ENCODE assay signal across 15 cellular contexts in the genomic region with DNA sequence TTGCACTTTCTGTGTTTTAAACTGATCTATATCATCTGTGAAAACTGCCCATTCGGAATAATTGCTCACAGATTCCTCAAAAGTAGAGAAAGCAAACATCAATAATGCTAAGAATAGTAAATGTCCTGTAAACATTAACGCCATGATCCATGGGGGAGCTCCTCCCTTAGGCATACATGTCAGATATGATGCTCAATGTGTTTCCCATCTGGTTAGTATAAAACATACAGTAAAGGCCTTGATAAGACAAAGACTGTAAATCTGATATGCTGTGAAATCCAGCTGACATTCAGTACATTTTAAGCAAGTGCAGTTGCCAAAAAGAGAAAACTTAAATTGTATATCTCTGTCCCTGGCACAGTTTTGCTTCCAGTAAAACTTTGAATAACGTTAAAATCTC. TPM values are rescaled to one million over a fixed set of nuclear protein-coding genes. Genes with fewer than 3 reads are reported as not detected.
A peak's percentile ranks its signal among the peaks of the same experiment; 100 is the strongest.
DNase-seq lines count a peak whose midpoint lies in the region; ATAC-seq and TF ChIP-seq lines count a peak whose summit lies in the region.
"Had no signal": no experiment of that assay in that cellular context is flagged by ENCODE, and none has a peak within 500 bp of the region (broad histone marks: within the 10 kb centered on the region; RNA-seq: fewer than 3 reads in every experiment).

No MANE protein-coding gene starts in this region.

- TF ChIP-seq CTCF in astrocyte of the cerebellum (IDR thresholded peaks at IDR 0.05; ENCODE audit: low read depth, low read length, missing control alignments), result no peak
- TF ChIP-seq CTCF in thoracic aorta (IDR thresholded peaks at IDR 0.05), result no peak
- no peak for TF ChIP-seq CTCF in OCI-LY7 (conservative IDR thresholded peaks at IDR 0.05; ENCODE audit: low read length)

- CTCF ChIA-PET in OCI-LY7 (lab: Charles Lee; ENCODE audit: unreplicated experiment), result no interaction called here

- H3K79me2 ChIP-seq in OCI-LY7 (ENCODE audit: insufficient read depth, low read depth, low read length), result no peaks in the 10 kb centered on the region

- H3K4me1 ChIP-seq in HUES6 (ENCODE audit: control insufficient read depth, insufficient read depth, low read length), result peaks cover 17% of the 10 kb centered on the region
- peaks cover 7% of the 10 kb centered on the region for H3K4me1 ChIP-seq in iPS-15b (ENCODE audit: control insufficient read depth, insufficient read depth, low read length)
- H3K4me1 ChIP-seq in thoracic aorta (ENCODE audit: control insufficient read depth in 1 of 2, low read depth in 2 of 2), result peaks cover 9 to 21% of the 10 kb centered on the region in 2 donors
- no peaks in the 10 kb centered on the region for H3K4me1 ChIP-seq in OCI-LY7 (ENCODE audit: insufficient read depth, low read length, poor library complexity, severe bottlenecking)

- H3K9me3 ChIP-seq in HUES6 (ENCODE audit: control insufficient read depth, insufficient read depth, low read depth, low read length), result peaks cover 10% of the 10 kb centered on the region; the same call in 1 of the 2 replicates
- no peaks in the 10 kb centered on the region for H3K9me3 ChIP-seq in iPS-15b (ENCODE audit: control insufficient read depth, insufficient read depth, low read length)
- no peaks in the 10 kb centered on the region for H3K9me3 ChIP-seq in thoracic aorta
- H3K9me3 ChIP-seq in OCI-LY7 (ENCODE audit: low read length), result no peaks in the 10 kb centered on the region

- no peak overlapping the region for H2AFZ ChIP-seq in OCI-LY7 (ENCODE audit: low read length)

- no TSS peak for BruUV-seq in OCI-LY7 (replicated peaks; lab: Mats Ljungman, UMichigan)

- intact Hi-C loops in OCI-LY7 (cut with micrococcal nuclease; ENCODE audit: unreplicated experiment), result no loop called here

- POLR2A ChIA-PET in OCI-LY7 (lab: Charles Lee), result interaction anchor here (0.8 kb wide), 1 partner anchor 196 kb away, joined by 3 read pairs; no protein-coding TSS in a partner anchor

- H3K27ac ChIP-seq in HUES6 (ENCODE audit: low read depth, low read length) (no peak overlapping the region), thoracic aorta (no peak overlapping the region), OCI-LY7 (ENCODE audit: low read depth, low read length, poor library complexity, severe bottlenecking) (no peak overlapping the region)
- H3K27ac ChIP-seq: skin epidermis had no signal

- no peaks in the 10 kb centered on the region for H4K20me1 ChIP-seq in OCI-LY7 (ENCODE audit: insufficient read depth, low read length)

- H3K27me3 ChIP-seq in HUES6 (ENCODE audit: control insufficient read depth, insufficient read depth, low read length), result no peaks in the 10 kb centered on the region
- no peaks in the 10 kb centered on the region for H3K27me3 ChIP-seq in iPS-15b (ENCODE audit: control insufficient read depth, insufficient read depth, low read length)
- no peaks in the 10 kb centered on the region for H3K27me3 ChIP-seq in thoracic aorta (replicated peaks; ENCODE audit: insufficient read depth)

- H3K4me3 ChIP-seq in HUES6 (ENCODE audit: low read depth, low read length), result peak overlapping the region; percentile 87
- peak overlapping the region; percentile 79 for H3K4me3 ChIP-seq in astrocyte of the cerebellum (ENCODE audit: low read depth, low read length)
- H3K4me3 ChIP-seq in iPS-15b (ENCODE audit: low read depth, low read length), result peak overlapping the region; percentile 84
- peak overlapping the region; percentile 89 for H3K4me3 ChIP-seq in thoracic aorta
- H3K4me3 ChIP-seq in OCI-LY7 (ENCODE audit: low read depth, low read length, poor library complexity, severe bottlenecking), result no peak overlapping the region

- no peaks in the 10 kb centered on the region for H3K9me2 ChIP-seq in OCI-LY7 (ENCODE audit: insufficient read depth, low read length)

- in situ Hi-C loops in astrocyte of the cerebellum (cut with HindIII; ENCODE audit: low sequenced_read_pairs), result no loop called here

- H3K4me2 ChIP-seq in OCI-LY7 (ENCODE audit: low read length), result no peak overlapping the region

- H3K9ac ChIP-seq in HUES6 (ENCODE audit: low read length) (no peak overlapping the region), iPS-15b (ENCODE audit: low read depth, low read length) (no peak overlapping the region)

- no peak for ATAC-seq in thoracic aorta (ENCODE audit: insufficient number of reproducible peaks, low FRiP score, low read depth)
- ATAC-seq: HepG2 had no signal

- DNase-seq in astrocyte of the cerebellum (ENCODE audit: low read depth) (no peak), thoracic aorta (ENCODE audit: low spot score) (no peak), NCI-H345 (lab: John Stamatoyannopoulos, UW) (no peak), OCI-LY7 (ENCODE audit: low spot score) (no peak), HPDE6-E6E7 (ENCODE audit: extremely low spot score) (no peak)
- DNase-seq: activated CD4-positive, alpha-beta memory T cell treated with anti-CD3 and anti-CD28 coated beads, Interleukin-2, amount 10 ng/mL, durations not matched to agents 7 days and 5 days; activated effector memory CD4-positive, alpha-beta T cell treated with anti-CD3 and anti-CD28 coated beads, Interleukin-2, amount 50 U/mL, for 16 hours; caudate nucleus; immature natural killer cell; NCI-H1105; NCI-H524 treated with DMSO at 0.1 percent for 48 hours had no signal

- H3K36me3 ChIP-seq in HUES6 (ENCODE audit: control insufficient read depth, insufficient read depth, low read length), result peaks cover 54% of the 10 kb centered on the region
- no peaks in the 10 kb centered on the region for H3K36me3 ChIP-seq in iPS-15b (ENCODE audit: control insufficient read depth, insufficient read depth, low read length)
- H3K36me3 ChIP-seq in thoracic aorta, result no peaks in the 10 kb centered on the region
- H3K36me3 ChIP-seq in OCI-LY7 (ENCODE audit: insufficient read depth, low read length), result no peaks in the 10 kb centered on the region

RNA-seq across cellular contexts. Expression of gene DSEL, which starts 2.1 kb away (rescaled TPM):
- total RNA-seq in thoracic aorta (10 to 100 TPM; 34.1 to 38.5 TPM), OCI-LY7 (2022) (not detected in 2 replicates)
- total RNA-seq in OCI-LY7 (2014; rRNA removed; shearing (Covaris generic)), result not detected in 2 replicates

Comparison
In these comparisons a context has a peak if more than half of its experiments do, and no peak if none do; other contexts are left out.
1. RNA of gene DSEL, which starts 2.1 kb away (total RNA-seq): 34.1 to 38.5 TPM in thoracic aorta; not detected in OCI-LY7; every median in the first group is over 10 times any median in the second.